Comparison of ENCODE assay signal across 8 cellular contexts in genomic region chr6:73452107-73452461, GRCh38. TPM values are rescaled to one million over a fixed set of nuclear protein-coding genes. Genes with fewer than 3 reads are reported as not detected.
DNase-seq lines count a peak whose midpoint lies in the region; ATAC-seq and TF ChIP-seq lines count a peak whose summit lies in the region.

CGAS (minus strand) TSS chr6:73452297; CDS start chr6:73452181, 116 bp downstream.

- H2AFZ ChIP-seq in OCI-LY1 (ENCODE audit: low read length) (peak within 1 kb of the TSS; percentile 31; the same call in 1 of the 2 replicates), neuron (ENCODE audit: low read depth, low read length) (peak within 1 kb of the TSS; percentile 12)

- peaks cover 19% of the 10 kb centered on the region for H3K4me1 ChIP-seq in OCI-LY1 (ENCODE audit: insufficient read depth, low read length, severe bottlenecking)
- no peaks in the 10 kb centered on the region for H3K4me1 ChIP-seq in neuron (ENCODE audit: insufficient read depth, low read length)
- peaks cover 16% of the 10 kb centered on the region for H3K4me1 ChIP-seq in suprapubic skin

- H3K9me2 ChIP-seq in OCI-LY1 (ENCODE audit: low read depth, low read length), result no peaks in the 10 kb centered on the region

- peak within 1 kb of the TSS; percentile 45; the same call in 1 of the 2 replicates for H3K9ac ChIP-seq in OCI-LY1 (ENCODE audit: low read length)

- H3K36me3 ChIP-seq in OCI-LY1 (ENCODE audit: insufficient read depth, low read length), result no peaks in the 10 kb centered on the region
- H3K36me3 ChIP-seq in neuron (ENCODE audit: insufficient read depth, low read length), result no peaks in the 10 kb centered on the region
- no peaks in the 10 kb centered on the region for H3K36me3 ChIP-seq in suprapubic skin

- peaks cover 5% of the 10 kb centered on the region; the same call in 1 of the 2 replicates for H3K27me3 ChIP-seq in OCI-LY1 (ENCODE audit: insufficient read depth, low read length)
- no peaks in the 10 kb centered on the region for H3K27me3 ChIP-seq in neuron (ENCODE audit: insufficient read depth, low read length)
- H3K27me3 ChIP-seq in suprapubic skin, result no peaks in the 10 kb centered on the region

- ATAC-seq in GM18502 (IDR thresholded peaks at IDR 0.05; ENCODE audit: poor library complexity, unreplicated experiment) (peak; percentile 76), HG02870 (IDR thresholded peaks at IDR 0.05; ENCODE audit: unreplicated experiment) (peak; percentile 71)
- ATAC-seq in activated T-helper 17 cell treated with anti-CD3 and anti-CD28 coated beads, Interleukin-2, amount 50 U/mL, for 72 hours (replicated peaks), result peak; percentile 87

- no peak for TF ChIP-seq EP300 in suprapubic skin (IDR thresholded peaks at IDR 0.05)

- no peak for TF ChIP-seq CTCF in OCI-LY1 (IDR thresholded peaks at IDR 0.05; ENCODE audit: low read length)
- TF ChIP-seq CTCF in fibroblast of the aortic adventitia (IDR thresholded peaks at IDR 0.05; ENCODE audit: insufficient read depth, low read length), result no peak
- no peak for TF ChIP-seq CTCF in suprapubic skin (IDR thresholded peaks at IDR 0.05)

- peak within 1 kb of the TSS; percentile 72 for H3K4me2 ChIP-seq in OCI-LY1 (ENCODE audit: low read length)

- H3F3A ChIP-seq in OCI-LY1 (ENCODE audit: insufficient read depth, low read length), result no peaks in the 10 kb centered on the region

- peak within 1 kb of the TSS; percentile 95 for H3K27ac Mint-ChIP-seq in activated T-helper 17 cell treated with anti-CD3 and anti-CD28 coated beads, Interleukin-2, amount 50 U/mL, for 72 hours

- peaks cover 12% of the 10 kb centered on the region for H3K4me1 Mint-ChIP-seq in activated T-helper 17 cell treated with anti-CD3 and anti-CD28 coated beads, Interleukin-2, amount 50 U/mL, for 72 hours

- H3K9me3 Mint-ChIP-seq in activated T-helper 17 cell treated with anti-CD3 and anti-CD28 coated beads, Interleukin-2, amount 50 U/mL, for 72 hours, result no peaks in the 10 kb centered on the region

- peak within 1 kb of the TSS; percentile 93 for H3K4me3 Mint-ChIP-seq in activated T-helper 17 cell treated with anti-CD3 and anti-CD28 coated beads, Interleukin-2, amount 50 U/mL, for 72 hours

- 0% methylated on average over 8 of the region's 23 CpGs for WGBS in suprapubic skin

- no peaks in the 10 kb centered on the region for H3K27me3 Mint-ChIP-seq in activated T-helper 17 cell treated with anti-CD3 and anti-CD28 coated beads, Interleukin-2, amount 50 U/mL, for 72 hours

- H3K27ac ChIP-seq in OCI-LY1 (ENCODE audit: low read depth, low read length, poor library complexity, severe bottlenecking) (no peak within 1 kb of the TSS), suprapubic skin (peak within 1 kb of the TSS; percentile 66)

- H3K9me3 ChIP-seq in OCI-LY1 (ENCODE audit: low read length) (no peaks in the 10 kb centered on the region), neuron (ENCODE audit: low read length) (no peaks in the 10 kb centered on the region), suprapubic skin (no peaks in the 10 kb centered on the region)

- H4K20me1 ChIP-seq in OCI-LY1 (ENCODE audit: insufficient read depth, low read length), result no peaks in the 10 kb centered on the region

- peak within 1 kb of the TSS; percentile 52 for H3K4me3 ChIP-seq in OCI-LY1 (ENCODE audit: low read depth, low read length, poor library complexity, severe bottlenecking)
- H3K4me3 ChIP-seq in fibroblast of the aortic adventitia (ENCODE audit: low read depth, low read length), result peak within 1 kb of the TSS; percentile 76
- H3K4me3 ChIP-seq in neuron (ENCODE audit: low read length), result no peak within 1 kb of the TSS
- peak within 1 kb of the TSS; percentile 80 for H3K4me3 ChIP-seq in suprapubic skin

- DNase-seq in fibroblast of the aortic adventitia (ENCODE audit: low read depth) (peak; percentile 68), suprapubic skin (ENCODE audit: low spot score in 2 of 2) (peak; percentile 81 to 86), A172 (ENCODE audit: low spot score) (no peak)

- peaks cover 41% of the 10 kb centered on the region for H3K36me3 Mint-ChIP-seq in activated T-helper 17 cell treated with anti-CD3 and anti-CD28 coated beads, Interleukin-2, amount 50 U/mL, for 72 hours (ENCODE audit: low read depth)

- H3K79me2 ChIP-seq in OCI-LY1 (ENCODE audit: insufficient read depth, low read length), result no peaks in the 10 kb centered on the region

- peak in 1 of 2 donors; percentile 32 for TF ChIP-seq POLR2A in suprapubic skin (IDR thresholded peaks at IDR 0.05)

RNA-seq across cellular contexts. Expression of gene CGAS, which starts in this region (rescaled TPM):
- 10 to 100 TPM; 37.5 to 56.0 TPM for total RNA-seq in activated T-helper 17 cell treated with anti-CD3 and anti-CD28 coated beads, Interleukin-2, amount 50 U/mL, for 72 hours
- total RNA-seq in fibroblast of the aortic adventitia (ENCODE audit: low replicate concordance) (5.4 and 7.2 TPM in 2 replicates), suprapubic skin (1 to 10 TPM in 3 of 4 donors, under 1 TPM in 1; 0.79 to 4.3 (median 1.6) TPM)
- not detected in 2 replicates for total RNA-seq in A172 (2014; rRNA removed; shearing (Covaris generic))
